Comparison of ENCODE assay signal across 13 cellular contexts in the genomic region with DNA sequence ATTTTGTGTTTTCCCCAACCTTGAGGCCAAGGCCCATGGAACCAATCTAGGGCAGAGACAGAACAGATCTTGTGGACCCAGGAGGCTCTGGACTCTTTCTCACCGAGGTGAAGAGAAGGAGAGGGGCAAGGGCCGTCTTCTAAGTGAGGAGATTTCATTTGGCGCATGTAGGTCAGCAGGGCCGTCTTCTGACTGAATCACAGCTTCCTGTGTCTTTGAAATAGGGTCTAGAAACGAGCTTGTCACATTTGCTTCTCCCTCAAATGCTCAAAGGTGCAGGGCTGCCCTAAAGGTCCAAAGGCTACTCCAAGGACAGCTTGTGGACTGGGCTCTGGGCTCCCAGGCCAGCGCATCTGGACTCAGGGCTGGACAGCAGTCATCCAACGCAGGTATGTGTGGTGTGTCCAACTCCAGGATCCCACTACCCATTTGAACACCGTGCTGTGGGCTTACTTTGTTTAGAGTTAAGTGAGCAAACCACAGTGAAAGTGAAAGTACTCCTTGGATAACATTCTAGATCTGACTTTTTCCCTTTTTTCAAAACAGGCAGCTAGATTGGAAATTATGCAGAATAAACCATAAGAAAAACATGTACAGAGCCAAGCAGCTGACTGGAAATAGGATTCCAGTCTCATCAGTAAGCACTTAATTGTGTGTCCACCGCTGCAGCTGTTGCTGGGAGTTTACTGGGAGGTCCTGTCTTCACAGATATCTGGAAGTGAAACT.
DNase-seq lines count a peak whose midpoint lies in the region; ATAC-seq and TF ChIP-seq lines count a peak whose summit lies in the region.
"Had no signal": no experiment of that assay in that cellular context is flagged by ENCODE, and none has a peak within 500 bp of the region (broad histone marks: within the 10 kb centered on the region; RNA-seq: fewer than 3 reads in every experiment).

No MANE protein-coding gene starts in this region.

- CTCF ChIA-PET in activated CD4-positive, alpha-beta T cell treated with anti-CD3 and anti-CD28 coated beads for 36 hours (lab: Charles Lee) = interaction anchor here (0.6 to 1.4 kb wide), 4 partner anchors 9 to 1205 kb away, joined by 3 to 8 read pairs (median 3); no protein-coding TSS in a partner anchor

- H3K27me3 Mint-ChIP-seq in activated CD4-positive, alpha-beta T cell treated with anti-CD3 and anti-CD28 coated beads for 36 hours = peaks cover 6% of the 10 kb centered on the region
- peaks cover 6% of the 10 kb centered on the region for H3K27me3 Mint-ChIP-seq in activated T-helper 1 cell treated with anti-CD3 and anti-CD28 coated beads, Interleukin-12 subunit alpha, Interleukin-12 subunit beta, Interleukin-2, Interleukin-4 antibody, amounts not matched to agents 30 ng/mL and 10 ng/mL and 1 ng/mL, durations not matched to agents 14 hours and 24 hours and 36 hours (ENCODE audit: insufficient read depth)

- no peaks in the 10 kb centered on the region for H3K36me3 ChIP-seq in left lung
- H3K36me3 ChIP-seq: tibial artery had no signal

- intact Hi-C loops in activated CD4-positive, alpha-beta T cell treated with anti-CD3 and anti-CD28 coated beads for 36 hours (cut with DNase I, micrococcal nuclease) = no loop called here
- intact Hi-C loops in activated T-helper 1 cell treated with anti-CD3 and anti-CD28 coated beads, Interleukin-12 subunit alpha, Interleukin-12 subunit beta, Interleukin-2, Interleukin-4 antibody, amounts not matched to agents 30 ng/mL and 10 ng/mL and 1 ng/mL, durations not matched to agents 14 hours and 24 hours and 36 hours (cut with micrococcal nuclease) = loop anchor here (1.0 to 5.0 kb wide), 2 partner anchors 22 to 36 kb away; no protein-coding TSS in a partner anchor
- intact Hi-C loops in left lung (cut with DNase I) = no loop called here

- H3K27me3 ChIP-seq in left lung = no peaks in the 10 kb centered on the region
- H3K27me3 ChIP-seq: tibial artery had no signal

- H3K4me3 Mint-ChIP-seq in activated CD4-positive, alpha-beta T cell treated with anti-CD3 and anti-CD28 coated beads for 36 hours = no peak overlapping the region
- H3K4me3 Mint-ChIP-seq in activated T-helper 1 cell treated with anti-CD3 and anti-CD28 coated beads, Interleukin-12 subunit alpha, Interleukin-12 subunit beta, Interleukin-2, Interleukin-4 antibody, amounts not matched to agents 30 ng/mL and 10 ng/mL and 1 ng/mL, durations not matched to agents 14 hours and 24 hours and 36 hours = no peak overlapping the region

- POLR2A ChIA-PET in activated CD4-positive, alpha-beta T cell treated with anti-CD3 and anti-CD28 coated beads for 36 hours (lab: Charles Lee) = interaction anchor here (0.6 kb wide), 1 partner anchor 56 kb away, joined by 3 read pairs; no protein-coding TSS in a partner anchor

- DNase-seq in activated CD4-positive, alpha-beta T cell treated with anti-CD3 and anti-CD28 coated beads for 36 hours = peak; percentile 21
- no peak for DNase-seq in activated CD4-positive, alpha-beta T cell treated with anti-CD3 and anti-CD28 coated beads for 1 hour
- DNase-seq in activated T-helper 1 cell treated with anti-CD3 and anti-CD28 coated beads, Interleukin-12 subunit alpha, Interleukin-12 subunit beta, Interleukin-2, Interleukin-4 antibody, amounts not matched to agents 30 ng/mL and 10 ng/mL and 1 ng/mL, durations not matched to agents 14 hours and 24 hours and 36 hours (ENCODE audit: low spot score) = no peak
- DNase-seq in left lung (no peak), stromal cell of bone marrow (ENCODE audit: low read depth) (peak; percentile 67), iPS-NIHi11 (ENCODE audit: low spot score) (no peak)
- DNase-seq: NCI-H774; stimulated activated CD4-positive, alpha-beta T cell treated with anti-CD3 and anti-CD28 coated beads, Interleukin-15, amount 100 ng/mL, for 24 hours; tibial artery had no signal

- no peaks in the 10 kb centered on the region for H3K9me3 ChIP-seq in left lung
- H3K9me3 ChIP-seq: tibial artery had no signal

- TF ChIP-seq CTCF in left lung (IDR thresholded peaks at IDR 0.05) = no peak

- peak overlapping the region; percentile 46 to 60 for H3K27ac ChIP-seq in left lung
- H3K27ac ChIP-seq: tibial artery had no signal

- H3K4me1 ChIP-seq in left lung = peaks cover 7 to 27% of the 10 kb centered on the region in 2 donors

- H3K4me3 ChIP-seq in left lung = no peak overlapping the region
- H3K4me3 ChIP-seq: K562 had no signal

- H3K36me3 Mint-ChIP-seq in activated CD4-positive, alpha-beta T cell treated with anti-CD3 and anti-CD28 coated beads for 36 hours (ENCODE audit: low read depth) = no peaks in the 10 kb centered on the region
- peaks cover 2% of the 10 kb centered on the region for H3K36me3 Mint-ChIP-seq in activated T-helper 1 cell treated with anti-CD3 and anti-CD28 coated beads, Interleukin-12 subunit alpha, Interleukin-12 subunit beta, Interleukin-2, Interleukin-4 antibody, amounts not matched to agents 30 ng/mL and 10 ng/mL and 1 ng/mL, durations not matched to agents 14 hours and 24 hours and 36 hours (ENCODE audit: low read depth)

- peak; percentile 89 for ATAC-seq in activated CD4-positive, alpha-beta T cell treated with anti-CD3 and anti-CD28 coated beads for 36 hours
- ATAC-seq in left lung (peak; percentile 64), HG02852 (IDR thresholded peaks at IDR 0.05; ENCODE audit: unreplicated experiment) (no peak), GM21360 (IDR thresholded peaks at IDR 0.05; ENCODE audit: unreplicated experiment) (no peak)
- ATAC-seq: esophagus mucosa, K562 had no signal

- H3K9me3 Mint-ChIP-seq in activated CD4-positive, alpha-beta T cell treated with anti-CD3 and anti-CD28 coated beads for 36 hours (ENCODE audit: low read depth) = no peaks in the 10 kb centered on the region
- H3K9me3 Mint-ChIP-seq in activated T-helper 1 cell treated with anti-CD3 and anti-CD28 coated beads, Interleukin-12 subunit alpha, Interleukin-12 subunit beta, Interleukin-2, Interleukin-4 antibody, amounts not matched to agents 30 ng/mL and 10 ng/mL and 1 ng/mL, durations not matched to agents 14 hours and 24 hours and 36 hours = no peaks in the 10 kb centered on the region

- peak overlapping the region; percentile 45 for H3K27ac Mint-ChIP-seq in activated CD4-positive, alpha-beta T cell treated with anti-CD3 and anti-CD28 coated beads for 36 hours
- peak overlapping the region; percentile 41 for H3K27ac Mint-ChIP-seq in activated T-helper 1 cell treated with anti-CD3 and anti-CD28 coated beads, Interleukin-12 subunit alpha, Interleukin-12 subunit beta, Interleukin-2, Interleukin-4 antibody, amounts not matched to agents 30 ng/mL and 10 ng/mL and 1 ng/mL, durations not matched to agents 14 hours and 24 hours and 36 hours

- H3K4me1 Mint-ChIP-seq in activated CD4-positive, alpha-beta T cell treated with anti-CD3 and anti-CD28 coated beads for 36 hours = peaks cover 19% of the 10 kb centered on the region
- H3K4me1 Mint-ChIP-seq in activated T-helper 1 cell treated with anti-CD3 and anti-CD28 coated beads, Interleukin-12 subunit alpha, Interleukin-12 subunit beta, Interleukin-2, Interleukin-4 antibody, amounts not matched to agents 30 ng/mL and 10 ng/mL and 1 ng/mL, durations not matched to agents 14 hours and 24 hours and 36 hours (ENCODE audit: low read depth) = peaks cover 15% of the 10 kb centered on the region

Comparison
In these comparisons a context has a peak if more than half of its experiments do, and no peak if none do; other contexts are left out.
1. DNase-seq: peak in activated CD4-positive, alpha-beta T cell treated with anti-CD3 and anti-CD28 coated beads for 36 hours (single experiment) and stromal cell of bone marrow (single experiment); none in activated CD4-positive, alpha-beta T cell treated with anti-CD3 and anti-CD28 coated beads for 1 hour (single experiment), activated T-helper 1 cell treated with anti-CD3 and anti-CD28 coated beads, Interleukin-12 subunit alpha, Interleukin-12 subunit beta, Interleukin-2, Interleukin-4 antibody, amounts not matched to agents 30 ng/mL and 10 ng/mL and 1 ng/mL, durations not matched to agents 14 hours and 24 hours and 36 hours (single experiment), left lung (0 of 2) and iPS-NIHi11 (single experiment).
2. ATAC-seq: peak in activated CD4-positive, alpha-beta T cell treated with anti-CD3 and anti-CD28 coated beads for 36 hours (single experiment) and left lung (single experiment); none in HG02852 (single experiment) and GM21360 (single experiment).